ENCODE assay signal across 8 cellular contexts in the genomic region with DNA sequence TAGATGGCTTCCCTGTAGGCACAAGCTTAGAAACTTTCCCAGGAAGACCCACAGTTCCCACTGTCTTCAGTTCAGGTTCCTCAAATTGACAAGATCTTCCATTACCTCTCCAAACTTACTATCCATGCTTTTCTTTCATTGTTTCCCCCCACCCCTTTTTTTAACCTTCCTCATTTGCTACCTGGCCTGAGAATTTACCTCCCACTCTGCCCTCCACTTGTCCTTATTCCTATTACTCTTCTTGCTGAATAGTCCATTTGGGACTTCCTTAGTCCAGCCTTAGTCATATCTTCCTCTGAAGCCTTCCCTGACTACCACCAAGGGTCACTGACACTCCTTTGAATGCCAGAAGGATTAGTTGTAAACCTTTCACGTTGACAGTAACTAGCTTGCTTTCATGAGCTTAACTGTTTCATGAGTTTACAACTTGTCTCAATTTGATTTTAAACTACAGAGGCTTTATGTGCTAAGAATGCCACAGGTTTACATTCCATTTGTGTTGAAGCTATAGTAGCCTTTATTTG. TPM values are rescaled to one million over a fixed set of nuclear protein-coding genes. Genes with fewer than 3 reads are reported as not detected.
DNase-seq lines count a peak whose midpoint lies in the region; ATAC-seq and TF ChIP-seq lines count a peak whose summit lies in the region.

No MANE protein-coding gene starts in this region.

- H3K9me2 ChIP-seq in PC-9 (ENCODE audit: insufficient read depth): no peaks in the 10 kb centered on the region

- H3K4me3 ChIP-seq in PC-9 (peak overlapping the region; percentile 83), rectal smooth muscle tissue (ENCODE audit: low read length) (no peak overlapping the region)

- no TSS peak for BruUV-seq in PC-9 (replicated peaks; lab: Mats Ljungman, UMichigan)

- H3K27me3 ChIP-seq in PC-9 (ENCODE audit: insufficient read depth, low read depth): no peaks in the 10 kb centered on the region
- H3K27me3 ChIP-seq in rectal smooth muscle tissue (ENCODE audit: control insufficient read depth, insufficient read depth, low read length): no peaks in the 10 kb centered on the region

- H3F3A ChIP-seq in PC-9 (ENCODE audit: insufficient read depth, low read depth): peaks cover 16% of the 10 kb centered on the region

- ATAC-seq in GM18511 (IDR thresholded peaks at IDR 0.05; ENCODE audit: unreplicated experiment) (no peak), HG02678 (IDR thresholded peaks at IDR 0.05; ENCODE audit: unreplicated experiment) (no peak)

- CTCF ChIA-PET in PC-9 (lab: Charles Lee): interaction anchor here (0.6 to 0.8 kb wide), 3 partner anchors 151 to 727 kb away, joined by 3 to 15 read pairs (median 5); no protein-coding TSS in a partner anchor

- 0 out of 2 replicates have a peak overlapping the region, but pooled peaks have one; percentile 86 for H2AFZ ChIP-seq in PC-9

- H3K4me2 ChIP-seq in PC-9: peak overlapping the region; percentile 100

- H3K36me3 ChIP-seq in PC-9 (ENCODE audit: low read depth) (0 out of 2 replicates have a peak, but pooled peaks cover 8% of the 10 kb centered on the region), rectal smooth muscle tissue (ENCODE audit: control insufficient read depth, insufficient read depth, low read length) (no peaks in the 10 kb centered on the region)

- no peaks in the 10 kb centered on the region for H3K9me3 ChIP-seq in PC-9 (ENCODE audit: insufficient read depth, low read depth)

- no peak overlapping the region for H3K9ac ChIP-seq in rectal smooth muscle tissue (ENCODE audit: low read length)

- no peak for TF ChIP-seq POLR2A in erythroblast (IDR thresholded peaks at IDR 0.05; ENCODE audit: low read length)

- H3K27ac ChIP-seq in PC-9 (peak overlapping the region; percentile 81), epithelial cell of prostate (peak overlapping the region; percentile 80), rectal smooth muscle tissue (ENCODE audit: low read depth, low read length) (peak overlapping the region; percentile 93)

- no peak for TF ChIP-seq CTCF in PC-9 (conservative IDR thresholded peaks at IDR 0.05)

- H3K79me2 ChIP-seq in PC-9 (ENCODE audit: low read depth): peaks cover 37% of the 10 kb centered on the region

- H4K20me1 ChIP-seq in PC-9 (ENCODE audit: insufficient read depth): peaks cover 29% of the 10 kb centered on the region

- H3K4me1 ChIP-seq in PC-9 (replicated peaks; ENCODE audit: insufficient read depth): peaks cover 41% of the 10 kb centered on the region
- peaks cover 20% of the 10 kb centered on the region for H3K4me1 ChIP-seq in rectal smooth muscle tissue (ENCODE audit: control insufficient read depth, insufficient read depth, low read length)

- peak; percentile 86 for DNase-seq in EL
- DNase-seq in PC-9: peak; percentile 21 to 87
- peak; percentile 37 for DNase-seq in epithelial cell of prostate (ENCODE audit: low read depth, low spot score)
- no peak for DNase-seq in NCI-H345 (lab: John Stamatoyannopoulos, UW)
- DNase-seq in erythroblast (lab: John Stamatoyannopoulos, UW): no peak

- POLR2A ChIA-PET in PC-9 (lab: Charles Lee; ENCODE audit: unreplicated experiment): interaction anchor here (0.6 to 0.7 kb wide), 6 partner anchors 30 to 316 kb away, joined by 3 to 9 read pairs (median 6); no protein-coding TSS in a partner anchor

- intact Hi-C loops in PC-9 (cut with micrococcal nuclease; ENCODE audit: unreplicated experiment): no loop called here

RNA-seq across cellular contexts. Expression of a gene that starts 1.2 kb away (rescaled TPM):
- 109 and 152 TPM in 2 replicates for total RNA-seq in PC-9 (2021)

RNA-seq across cellular contexts. Expression of a gene that starts 37.7 kb away (rescaled TPM):
- not detected in 2 replicates for total RNA-seq in PC-9 (2021)

RNA-seq across cellular contexts. Expression of a gene that starts 53.8 kb away (rescaled TPM):
- 7.1 and 9.8 TPM in 2 replicates for total RNA-seq in PC-9 (2021)

Comparison
In these comparisons a context has a peak if more than half of its experiments do, and no peak if none do; other contexts are left out.
1. DNase-seq: peak in EL (single experiment), PC-9 (2 of 2) and epithelial cell of prostate (single experiment); none in NCI-H345 (single experiment) and erythroblast (0 of 2).
2. Peak in every context shown above with its lines, with median percentiles within 50 percentile points of each other: H3K27ac ChIP-seq.